ENCODE assay signal across 8 cellular contexts in genomic region chr3:197627772-197628523, GRCh38.
DNase-seq lines count a peak whose midpoint lies in the region; TF ChIP-seq lines count a peak whose summit lies in the region.
"Not testable (repeated sequence)": the region's sequence is repeated elsewhere in the genome, so short reads cannot be mapped to it uniquely, and the experiment has no call there.

No MANE protein-coding gene starts in this region.

- not testable (repeated sequence) for H3K27me3 ChIP-seq in HAP-1 (ENCODE audit: low read depth); KMS-11 (ENCODE audit: insufficient read depth, low read depth); thymus (ENCODE audit: control insufficient read depth, insufficient read depth)

- H3K27ac ChIP-seq in KMS-11: not testable (repeated sequence)
- H3K27ac ChIP-seq in thymus (ENCODE audit: low read depth): peak overlapping the region; percentile 60

- 3% methylated on average over 73 of the region's 73 CpGs for WGBS in thymus

- peak overlapping the region; percentile 76 for H3K4me3 ChIP-seq in GM12864 (ENCODE audit: low read depth, low read length)
- H3K4me3 ChIP-seq in HAP-1: peak overlapping the region; percentile 62
- H3K4me3 ChIP-seq in KMS-11 (IDR thresholded peaks at IDR 0.05; ENCODE audit: insufficient read depth, low read depth, low read length): not testable (repeated sequence)
- H3K4me3 ChIP-seq in choroid plexus epithelial cell (ENCODE audit: low read depth, low read length): peak overlapping the region; percentile 65
- peak overlapping the region; percentile 58 for H3K4me3 ChIP-seq in thymus (ENCODE audit: low read length)

- not testable (repeated sequence) for H3K36me3 ChIP-seq in HAP-1 (replicated peaks); KMS-11 (ENCODE audit: insufficient read depth); thymus (ENCODE audit: control insufficient read depth, insufficient read depth)

- H3K4me3 Mint-ChIP-seq in activated CD4-positive, alpha-beta memory T cell treated with anti-CD3 and anti-CD28 coated beads, Interleukin-2, amount 10 ng/mL, durations not matched to agents 7 days and 5 days: peak overlapping the region; percentile 83

- peak overlapping the region; percentile 53; the same call in 1 of the 2 replicates for H3K9ac ChIP-seq in KMS-11

- H3K36me3 Mint-ChIP-seq in activated CD4-positive, alpha-beta memory T cell treated with anti-CD3 and anti-CD28 coated beads, Interleukin-2, amount 10 ng/mL, durations not matched to agents 7 days and 5 days (ENCODE audit: low read depth): not testable (repeated sequence)

- in situ Hi-C loops in HAP-1 (cut with MboI; ENCODE audit: low sequenced_read_pairs): not testable (repeated sequence)

- H3K4me1 Mint-ChIP-seq in activated CD4-positive, alpha-beta memory T cell treated with anti-CD3 and anti-CD28 coated beads, Interleukin-2, amount 10 ng/mL, durations not matched to agents 7 days and 5 days: not testable (repeated sequence)

- not testable (repeated sequence) for H4K20me1 ChIP-seq in KMS-11 (ENCODE audit: insufficient read depth)

- H3K27me3 Mint-ChIP-seq in activated CD4-positive, alpha-beta memory T cell treated with anti-CD3 and anti-CD28 coated beads, Interleukin-2, amount 10 ng/mL, durations not matched to agents 7 days and 5 days: not testable (repeated sequence)

- not testable (repeated sequence) for H3K4me1 ChIP-seq in HAP-1; KMS-11 (ENCODE audit: low read depth, poor library complexity, severe bottlenecking); thymus (ENCODE audit: control insufficient read depth, insufficient read depth, low read length)

- peak overlapping the region; percentile 71 for H3K27ac Mint-ChIP-seq in activated CD4-positive, alpha-beta memory T cell treated with anti-CD3 and anti-CD28 coated beads, Interleukin-2, amount 10 ng/mL, durations not matched to agents 7 days and 5 days

- peak; percentile 27 for DNase-seq in GM12864 (ENCODE audit: low read depth)
- DNase-seq in HAP-1 (ENCODE audit: low spot score in 2 of 2): peak; percentile 70 to 93
- peak; percentile 93 for DNase-seq in activated CD4-positive, alpha-beta memory T cell treated with anti-CD3 and anti-CD28 coated beads, Interleukin-2, amount 10 ng/mL, durations not matched to agents 7 days and 5 days
- peak; percentile 68 for DNase-seq in choroid plexus epithelial cell (ENCODE audit: low read depth)
- peak; percentile 95 for DNase-seq in iPS-NIHi11 (ENCODE audit: low spot score)
- peak; percentile 26 for DNase-seq in renal cortical epithelial cell (ENCODE audit: low read depth)

- POLR2A ChIA-PET in activated CD4-positive, alpha-beta memory T cell treated with anti-CD3 and anti-CD28 coated beads, Interleukin-2, amount 10 ng/mL, durations not matched to agents 7 days and 5 days (lab: Charles Lee): not testable (repeated sequence)

- H3K4me2 ChIP-seq in KMS-11: peak overlapping the region; percentile 71

- not testable (repeated sequence) for H3K9me3 Mint-ChIP-seq in activated CD4-positive, alpha-beta memory T cell treated with anti-CD3 and anti-CD28 coated beads, Interleukin-2, amount 10 ng/mL, durations not matched to agents 7 days and 5 days

- TF ChIP-seq CTCF in GM12864 (IDR thresholded peaks at IDR 0.05; ENCODE audit: low read depth, low read length, missing control alignments); KMS-11 (conservative IDR thresholded peaks at IDR 0.05; ENCODE audit: low read depth, low read length); choroid plexus epithelial cell (conservative IDR thresholded peaks at IDR 0.05; ENCODE audit: low read depth, low read length): not testable (repeated sequence)

- CTCF ChIA-PET in activated CD4-positive, alpha-beta memory T cell treated with anti-CD3 and anti-CD28 coated beads, Interleukin-2, amount 10 ng/mL, durations not matched to agents 7 days and 5 days (lab: Charles Lee): not testable (repeated sequence)

- H3K9me3 ChIP-seq in HAP-1; thymus (ENCODE audit: control insufficient read depth): not testable (repeated sequence)

- H3K79me2 ChIP-seq in KMS-11 (ENCODE audit: insufficient read depth, low read depth): peaks cover 11% of the 10 kb centered on the region; the same call in 1 of the 2 replicates

- H2AFZ ChIP-seq in KMS-11 (ENCODE audit: low read depth): peak overlapping the region; percentile 94

Comparison
In these comparisons a context has a peak if more than half of its experiments do, and no peak if none do; other contexts are left out.
1. DNase-seq: peak in every context shown above with its lines; median percentile 95 in iPS-NIHi11; 93 in activated CD4-positive, alpha-beta memory T cell treated with anti-CD3 and anti-CD28 coated beads, Interleukin-2, amount 10 ng/mL, durations not matched to agents 7 days and 5 days; 82 in HAP-1; 68 in choroid plexus epithelial cell; 27 in GM12864; 26 in renal cortical epithelial cell.